ENCODE assay signal across 1 cellular context in the genomic region with DNA sequence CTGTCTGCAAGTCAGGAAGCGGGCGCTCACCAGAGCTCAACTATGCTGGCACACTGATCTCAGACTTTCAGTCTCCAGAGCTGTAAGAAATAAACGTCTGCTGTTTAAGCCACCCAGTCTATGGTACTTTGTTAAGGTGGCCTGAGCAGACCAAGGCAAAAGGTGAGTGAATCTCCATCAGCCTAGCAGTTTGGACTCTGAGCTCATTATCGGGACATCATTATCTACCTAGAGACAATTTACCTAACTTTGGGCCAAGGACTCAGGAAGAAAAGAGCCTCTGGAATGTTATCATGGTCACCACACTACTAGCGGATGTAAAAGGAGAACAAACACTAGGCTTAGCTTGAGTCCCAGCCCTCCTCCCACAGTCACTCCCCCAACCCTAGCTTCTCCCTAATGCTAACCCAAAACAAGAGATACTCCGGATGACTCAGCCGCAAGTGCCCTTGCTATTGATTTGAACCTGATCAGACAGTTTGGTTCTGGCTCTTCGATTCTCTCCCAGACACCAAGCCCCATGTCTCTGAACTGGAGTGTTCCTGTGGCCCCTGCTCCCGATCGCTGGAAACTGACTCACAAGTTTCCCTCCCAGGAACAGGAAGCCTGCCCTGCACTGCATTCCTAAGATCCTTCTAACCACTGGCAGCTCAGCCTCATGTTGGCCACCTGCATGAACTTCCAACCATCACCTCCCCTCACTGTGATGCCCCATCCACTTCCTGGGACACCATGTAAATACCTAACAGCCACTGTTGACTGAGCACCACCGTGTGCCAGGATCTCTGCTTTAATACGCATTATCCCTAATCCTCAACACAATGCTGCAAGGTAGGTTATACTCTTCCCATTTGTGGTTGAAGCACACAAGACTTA.
TF ChIP-seq lines count a peak whose summit lies in the region.

No MANE protein-coding gene starts in this region.

TF ChIP-seq in HepG2, 621 proteins besides CTCF, POLR2A, EP300 and RAD21 (continued from another document and continues in another):
- TF ChIP-seq, protein P1, sequence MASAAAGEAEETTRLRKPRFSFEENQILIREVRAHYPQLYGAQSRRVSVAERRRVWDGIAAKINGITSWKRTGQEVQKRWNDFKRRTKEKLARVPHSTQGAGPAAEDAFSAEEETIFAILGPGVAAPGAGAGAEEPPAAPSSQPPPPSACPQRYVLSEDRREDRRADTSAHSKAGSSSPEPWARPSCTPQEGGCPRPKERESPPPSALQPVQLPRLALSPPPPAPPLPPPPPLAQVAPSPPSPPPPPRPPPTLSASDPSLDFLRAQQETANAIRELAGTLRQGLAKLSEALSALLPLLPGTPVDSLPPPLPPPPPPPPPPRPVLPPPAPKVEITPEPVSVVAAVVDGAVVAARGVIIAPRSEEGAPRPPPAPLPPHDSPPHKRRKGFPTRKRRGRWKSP (CRISPR knock-in tag; IDR thresholded peaks at IDR 0.05): no peak
- TF ChIP-seq, protein P2, sequence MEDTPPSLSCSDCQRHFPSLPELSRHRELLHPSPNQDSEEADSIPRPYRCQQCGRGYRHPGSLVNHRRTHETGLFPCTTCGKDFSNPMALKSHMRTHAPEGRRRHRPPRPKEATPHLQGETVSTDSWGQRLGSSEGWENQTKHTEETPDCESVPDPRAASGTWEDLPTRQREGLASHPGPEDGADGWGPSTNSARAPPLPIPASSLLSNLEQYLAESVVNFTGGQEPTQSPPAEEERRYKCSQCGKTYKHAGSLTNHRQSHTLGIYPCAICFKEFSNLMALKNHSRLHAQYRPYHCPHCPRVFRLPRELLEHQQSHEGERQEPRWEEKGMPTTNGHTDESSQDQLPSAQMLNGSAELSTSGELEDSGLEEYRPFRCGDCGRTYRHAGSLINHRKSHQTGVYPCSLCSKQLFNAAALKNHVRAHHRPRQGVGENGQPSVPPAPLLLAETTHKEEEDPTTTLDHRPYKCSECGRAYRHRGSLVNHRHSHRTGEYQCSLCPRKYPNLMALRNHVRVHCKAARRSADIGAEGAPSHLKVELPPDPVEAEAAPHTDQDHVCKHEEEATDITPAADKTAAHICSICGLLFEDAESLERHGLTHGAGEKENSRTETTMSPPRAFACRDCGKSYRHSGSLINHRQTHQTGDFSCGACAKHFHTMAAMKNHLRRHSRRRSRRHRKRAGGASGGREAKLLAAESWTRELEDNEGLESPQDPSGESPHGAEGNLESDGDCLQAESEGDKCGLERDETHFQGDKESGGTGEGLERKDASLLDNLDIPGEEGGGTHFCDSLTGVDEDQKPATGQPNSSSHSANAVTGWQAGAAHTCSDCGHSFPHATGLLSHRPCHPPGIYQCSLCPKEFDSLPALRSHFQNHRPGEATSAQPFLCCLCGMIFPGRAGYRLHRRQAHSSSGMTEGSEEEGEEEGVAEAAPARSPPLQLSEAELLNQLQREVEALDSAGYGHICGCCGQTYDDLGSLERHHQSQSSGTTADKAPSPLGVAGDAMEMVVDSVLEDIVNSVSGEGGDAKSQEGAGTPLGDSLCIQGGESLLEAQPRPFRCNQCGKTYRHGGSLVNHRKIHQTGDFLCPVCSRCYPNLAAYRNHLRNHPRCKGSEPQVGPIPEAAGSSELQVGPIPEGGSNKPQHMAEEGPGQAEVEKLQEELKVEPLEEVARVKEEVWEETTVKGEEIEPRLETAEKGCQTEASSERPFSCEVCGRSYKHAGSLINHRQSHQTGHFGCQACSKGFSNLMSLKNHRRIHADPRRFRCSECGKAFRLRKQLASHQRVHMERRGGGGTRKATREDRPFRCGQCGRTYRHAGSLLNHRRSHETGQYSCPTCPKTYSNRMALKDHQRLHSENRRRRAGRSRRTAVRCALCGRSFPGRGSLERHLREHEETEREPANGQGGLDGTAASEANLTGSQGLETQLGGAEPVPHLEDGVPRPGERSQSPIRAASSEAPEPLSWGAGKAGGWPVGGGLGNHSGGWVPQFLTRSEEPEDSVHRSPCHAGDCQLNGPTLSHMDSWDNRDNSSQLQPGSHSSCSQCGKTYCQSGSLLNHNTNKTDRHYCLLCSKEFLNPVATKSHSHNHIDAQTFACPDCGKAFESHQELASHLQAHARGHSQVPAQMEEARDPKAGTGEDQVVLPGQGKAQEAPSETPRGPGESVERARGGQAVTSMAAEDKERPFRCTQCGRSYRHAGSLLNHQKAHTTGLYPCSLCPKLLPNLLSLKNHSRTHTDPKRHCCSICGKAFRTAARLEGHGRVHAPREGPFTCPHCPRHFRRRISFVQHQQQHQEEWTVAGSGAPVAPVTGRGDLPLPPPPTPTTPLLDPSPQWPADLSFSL (CRISPR knock-in tag; IDR thresholded peaks at IDR 0.05): no peak
- TF ChIP-seq PTBP1 (IDR thresholded peaks at IDR 0.05; ENCODE audit: low read depth, low read length, poor library complexity, severe bottlenecking): no peak
- TF ChIP-seq, protein P3, sequence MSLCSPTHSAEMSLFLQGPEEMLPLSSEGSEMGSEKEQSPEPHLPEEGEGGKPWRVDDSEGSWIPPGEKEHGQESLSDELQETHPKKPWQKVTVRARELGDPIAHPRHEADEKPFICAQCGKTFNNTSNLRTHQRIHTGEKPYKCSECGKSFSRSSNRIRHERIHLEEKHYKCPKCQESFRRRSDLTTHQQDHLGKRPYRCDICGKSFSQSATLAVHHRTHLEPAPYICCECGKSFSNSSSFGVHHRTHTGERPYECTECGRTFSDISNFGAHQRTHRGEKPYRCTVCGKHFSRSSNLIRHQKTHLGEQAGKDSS (CRISPR knock-in tag; IDR thresholded peaks at IDR 0.05; ENCODE audit: borderline replicate concordance, low read depth): no peak
- no peak for TF ChIP-seq ZNF670 (CRISPR knock-in tag; IDR thresholded peaks at IDR 0.05; ENCODE audit: borderline replicate concordance)
- no peak for TF ChIP-seq KAT7 (CRISPR knock-in tag; IDR thresholded peaks at IDR 0.05; ENCODE audit: borderline replicate concordance)
- TF ChIP-seq ZNF589 (CRISPR knock-in tag; conservative IDR thresholded peaks at IDR 0.05): no peak
- peak; percentile 51; the same call in 1 of the 2 replicates for TF ChIP-seq GFI1 (CRISPR knock-in tag; IDR thresholded peaks at IDR 0.05; ENCODE audit: borderline replicate concordance)
- TF ChIP-seq, protein P4, sequence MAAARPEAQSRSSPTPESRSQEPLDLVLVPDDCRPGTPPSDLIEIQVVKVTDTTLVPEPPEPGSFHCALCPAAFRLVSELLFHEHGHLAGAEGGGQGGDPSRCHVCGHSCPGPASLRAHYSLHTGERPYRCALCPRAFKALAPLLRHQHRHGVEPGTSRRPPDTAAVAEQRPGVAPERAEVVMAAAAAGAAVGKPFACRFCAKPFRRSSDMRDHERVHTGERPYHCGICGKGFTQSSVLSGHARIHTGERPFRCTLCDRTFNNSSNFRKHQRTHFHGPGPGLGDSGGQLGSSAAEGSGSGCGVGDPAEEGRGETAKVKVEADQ (CRISPR knock-in tag; IDR thresholded peaks at IDR 0.05; ENCODE audit: borderline replicate concordance): no peak
- TF ChIP-seq ZBTB21 (CRISPR knock-in tag; IDR thresholded peaks at IDR 0.05): no peak
- TF ChIP-seq POLR2AphosphoS2 (IDR thresholded peaks at IDR 0.05; ENCODE audit: low read depth, low read length): no peak
- 0 out of 2 replicates have a peak, but pooled peaks have one; percentile 23 for TF ChIP-seq CBFB (CRISPR knock-in tag; IDR thresholded peaks at IDR 0.05)
- TF ChIP-seq ZSCAN25 (CRISPR knock-in tag; IDR thresholded peaks at IDR 0.05): no peak
- TF ChIP-seq, protein P5, sequence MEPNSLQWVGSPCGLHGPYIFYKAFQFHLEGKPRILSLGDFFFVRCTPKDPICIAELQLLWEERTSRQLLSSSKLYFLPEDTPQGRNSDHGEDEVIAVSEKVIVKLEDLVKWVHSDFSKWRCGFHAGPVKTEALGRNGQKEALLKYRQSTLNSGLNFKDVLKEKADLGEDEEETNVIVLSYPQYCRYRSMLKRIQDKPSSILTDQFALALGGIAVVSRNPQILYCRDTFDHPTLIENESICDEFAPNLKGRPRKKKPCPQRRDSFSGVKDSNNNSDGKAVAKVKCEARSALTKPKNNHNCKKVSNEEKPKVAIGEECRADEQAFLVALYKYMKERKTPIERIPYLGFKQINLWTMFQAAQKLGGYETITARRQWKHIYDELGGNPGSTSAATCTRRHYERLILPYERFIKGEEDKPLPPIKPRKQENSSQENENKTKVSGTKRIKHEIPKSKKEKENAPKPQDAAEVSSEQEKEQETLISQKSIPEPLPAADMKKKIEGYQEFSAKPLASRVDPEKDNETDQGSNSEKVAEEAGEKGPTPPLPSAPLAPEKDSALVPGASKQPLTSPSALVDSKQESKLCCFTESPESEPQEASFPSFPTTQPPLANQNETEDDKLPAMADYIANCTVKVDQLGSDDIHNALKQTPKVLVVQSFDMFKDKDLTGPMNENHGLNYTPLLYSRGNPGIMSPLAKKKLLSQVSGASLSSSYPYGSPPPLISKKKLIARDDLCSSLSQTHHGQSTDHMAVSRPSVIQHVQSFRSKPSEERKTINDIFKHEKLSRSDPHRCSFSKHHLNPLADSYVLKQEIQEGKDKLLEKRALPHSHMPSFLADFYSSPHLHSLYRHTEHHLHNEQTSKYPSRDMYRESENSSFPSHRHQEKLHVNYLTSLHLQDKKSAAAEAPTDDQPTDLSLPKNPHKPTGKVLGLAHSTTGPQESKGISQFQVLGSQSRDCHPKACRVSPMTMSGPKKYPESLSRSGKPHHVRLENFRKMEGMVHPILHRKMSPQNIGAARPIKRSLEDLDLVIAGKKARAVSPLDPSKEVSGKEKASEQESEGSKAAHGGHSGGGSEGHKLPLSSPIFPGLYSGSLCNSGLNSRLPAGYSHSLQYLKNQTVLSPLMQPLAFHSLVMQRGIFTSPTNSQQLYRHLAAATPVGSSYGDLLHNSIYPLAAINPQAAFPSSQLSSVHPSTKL (CRISPR knock-in tag; IDR thresholded peaks at IDR 0.05): peak; percentile 55
- peak; percentile 52; the same call in 1 of the 2 replicates for TF ChIP-seq ZNF205 (CRISPR knock-in tag; IDR thresholded peaks at IDR 0.05)
- TF ChIP-seq, protein P6, sequence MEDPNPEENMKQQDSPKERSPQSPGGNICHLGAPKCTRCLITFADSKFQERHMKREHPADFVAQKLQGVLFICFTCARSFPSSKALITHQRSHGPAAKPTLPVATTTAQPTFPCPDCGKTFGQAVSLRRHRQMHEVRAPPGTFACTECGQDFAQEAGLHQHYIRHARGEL (CRISPR knock-in tag; IDR thresholded peaks at IDR 0.05): no peak
- TF ChIP-seq ZFP36L1 (CRISPR knock-in tag; IDR thresholded peaks at IDR 0.05): no peak
- TF ChIP-seq IRX3 (CRISPR knock-in tag; IDR thresholded peaks at IDR 0.05; ENCODE audit: borderline replicate concordance, low read depth): no peak
- no peak for TF ChIP-seq ZNF703 (CRISPR knock-in tag; IDR thresholded peaks at IDR 0.05; ENCODE audit: borderline replicate concordance)
- TF ChIP-seq SALL1 (CRISPR knock-in tag; IDR thresholded peaks at IDR 0.05): peak; percentile 73
- TF ChIP-seq FOXP1 (IDR thresholded peaks at IDR 0.05): no peak
- peak; percentile 44; the same call in 1 of the 2 replicates for TF ChIP-seq FOXP1 (CRISPR knock-in tag; IDR thresholded peaks at IDR 0.05)
- no peak for TF ChIP-seq ZFAT (CRISPR knock-in tag; conservative IDR thresholded peaks at IDR 0.05)
- TF ChIP-seq, protein P7, sequence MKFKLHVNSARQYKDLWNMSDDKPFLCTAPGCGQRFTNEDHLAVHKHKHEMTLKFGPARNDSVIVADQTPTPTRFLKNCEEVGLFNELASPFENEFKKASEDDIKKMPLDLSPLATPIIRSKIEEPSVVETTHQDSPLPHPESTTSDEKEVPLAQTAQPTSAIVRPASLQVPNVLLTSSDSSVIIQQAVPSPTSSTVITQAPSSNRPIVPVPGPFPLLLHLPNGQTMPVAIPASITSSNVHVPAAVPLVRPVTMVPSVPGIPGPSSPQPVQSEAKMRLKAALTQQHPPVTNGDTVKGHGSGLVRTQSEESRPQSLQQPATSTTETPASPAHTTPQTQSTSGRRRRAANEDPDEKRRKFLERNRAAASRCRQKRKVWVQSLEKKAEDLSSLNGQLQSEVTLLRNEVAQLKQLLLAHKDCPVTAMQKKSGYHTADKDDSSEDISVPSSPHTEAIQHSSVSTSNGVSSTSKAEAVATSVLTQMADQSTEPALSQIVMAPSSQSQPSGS (CRISPR knock-in tag; IDR thresholded peaks at IDR 0.05): no peak; the same call in 1 of the 2 replicates
- no peak for TF ChIP-seq MAZ (IDR thresholded peaks at IDR 0.05; ENCODE audit: borderline replicate concordance, low read depth, low read length)
- no peak for TF ChIP-seq MAZ (CRISPR knock-in tag; IDR thresholded peaks at IDR 0.05; ENCODE audit: low read depth)
- no peak for TF ChIP-seq ZNF839 (CRISPR knock-in tag; IDR thresholded peaks at IDR 0.05; ENCODE audit: borderline replicate concordance)
- TF ChIP-seq STAG1 (CRISPR knock-in tag; IDR thresholded peaks at IDR 0.05): no peak
- TF ChIP-seq MATR3 (CRISPR knock-in tag; IDR thresholded peaks at IDR 0.05): no peak
